1 cellular context compared by ENCODE assay signal in the genomic region with DNA sequence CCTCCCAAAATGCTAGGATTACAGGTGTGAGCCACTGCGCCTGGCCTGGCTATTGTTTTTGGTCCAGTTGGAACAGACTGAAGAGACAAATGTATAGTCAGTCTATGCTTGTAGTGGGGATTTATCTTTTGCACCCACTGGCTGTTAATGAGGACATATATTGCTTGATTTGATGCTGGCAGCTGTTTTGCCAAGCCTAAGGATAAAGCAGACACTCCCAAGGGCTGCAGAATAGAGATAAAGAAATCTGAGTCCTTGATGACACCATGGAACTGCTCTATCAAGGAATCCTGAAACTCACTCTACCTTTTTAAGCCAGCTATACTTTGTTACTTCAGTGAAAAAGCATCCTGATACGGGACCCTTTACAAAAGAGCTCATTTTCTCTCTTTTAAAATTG.
A peak's percentile ranks its signal among the peaks of the same experiment; 100 is the strongest.
TF ChIP-seq lines count a peak whose summit lies in the region.

No MANE protein-coding gene starts in this region.

TF ChIP-seq in K562, 482 proteins besides CTCF, POLR2A, EP300 and RAD21 (continued from another document):
- TF ChIP-seq, protein P1, sequence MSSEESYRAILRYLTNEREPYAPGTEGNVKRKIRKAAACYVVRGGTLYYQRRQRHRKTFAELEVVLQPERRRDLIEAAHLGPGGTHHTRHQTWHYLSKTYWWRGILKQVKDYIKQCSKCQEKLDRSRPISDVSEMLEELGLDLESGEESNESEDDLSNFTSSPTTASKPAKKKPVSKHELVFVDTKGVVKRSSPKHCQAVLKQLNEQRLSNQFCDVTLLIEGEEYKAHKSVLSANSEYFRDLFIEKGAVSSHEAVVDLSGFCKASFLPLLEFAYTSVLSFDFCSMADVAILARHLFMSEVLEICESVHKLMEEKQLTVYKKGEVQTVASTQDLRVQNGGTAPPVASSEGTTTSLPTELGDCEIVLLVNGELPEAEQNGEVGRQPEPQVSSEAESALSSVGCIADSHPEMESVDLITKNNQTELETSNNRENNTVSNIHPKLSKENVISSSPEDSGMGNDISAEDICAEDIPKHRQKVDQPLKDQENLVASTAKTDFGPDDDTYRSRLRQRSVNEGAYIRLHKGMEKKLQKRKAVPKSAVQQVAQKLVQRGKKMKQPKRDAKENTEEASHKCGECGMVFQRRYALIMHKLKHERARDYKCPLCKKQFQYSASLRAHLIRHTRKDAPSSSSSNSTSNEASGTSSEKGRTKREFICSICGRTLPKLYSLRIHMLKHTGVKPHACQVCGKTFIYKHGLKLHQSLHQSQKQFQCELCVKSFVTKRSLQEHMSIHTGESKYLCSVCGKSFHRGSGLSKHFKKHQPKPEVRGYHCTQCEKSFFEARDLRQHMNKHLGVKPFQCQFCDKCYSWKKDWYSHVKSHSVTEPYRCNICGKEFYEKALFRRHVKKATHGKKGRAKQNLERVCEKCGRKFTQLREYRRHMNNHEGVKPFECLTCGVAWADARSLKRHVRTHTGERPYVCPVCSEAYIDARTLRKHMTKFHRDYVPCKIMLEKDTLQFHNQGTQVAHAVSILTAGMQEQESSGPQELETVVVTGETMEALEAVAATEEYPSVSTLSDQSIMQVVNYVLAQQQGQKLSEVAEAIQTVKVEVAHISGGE (CRISPR knock-in tag; IDR thresholded peaks at IDR 0.05) = peak in 1 of 3 experiments; percentile 75; a peak in 2 of 6 replicates
- TF ChIP-seq CBFA2T2 (conservative IDR thresholded peaks at IDR 0.05) (peak; percentile 91), TFAM (CRISPR knock-in tag; conservative IDR thresholded peaks at IDR 0.05) (no peak), GATA2 (CRISPR knock-in tag; IDR thresholded peaks at IDR 0.05) (peak; percentile 61), JUND (IDR thresholded peaks at IDR 0.05; ENCODE audit: borderline replicate concordance, low read depth, low read length) (peak; percentile 50; the same call in 1 of the 2 replicates), JUND (tag; IDR thresholded peaks at IDR 0.05; ENCODE audit: borderline replicate concordance, low read depth, low read length) (no peak), XRCC3 (IDR thresholded peaks at IDR 0.05) (no peak), ZSCAN32 (CRISPR knock-in tag; IDR thresholded peaks at IDR 0.05) (no peak), POLR2AphosphoS5 (IDR thresholded peaks at IDR 0.05; ENCODE audit: control insufficient read depth, insufficient read depth, low read depth, low read length) (peak; percentile 85), HMGN3 (IDR thresholded peaks at IDR 0.05; ENCODE audit: borderline replicate concordance, extremely low read depth, insufficient read length, low read depth, low read length) (peak; percentile 34), HDAC3 (IDR thresholded peaks at IDR 0.05; ENCODE audit: borderline replicate concordance, partially characterized antibody) (peak; percentile 19), ELF1 (tag; IDR thresholded peaks at IDR 0.05) (no peak), MTA2 (IDR thresholded peaks at IDR 0.05; ENCODE audit: low read depth) (peak; percentile 86), STAT5A (IDR thresholded peaks at IDR 0.05; ENCODE audit: borderline replicate concordance, low read length) (peak; percentile 75), SP1 (CRISPR knock-in tag; IDR thresholded peaks at IDR 0.05) (0 out of 2 replicates have a peak, but pooled peaks have one; percentile 28), SMARCE1 (IDR thresholded peaks at IDR 0.05) (0 out of 2 replicates have a peak, but pooled peaks have one; percentile 31), SMAD4 (CRISPR knock-in tag; conservative IDR thresholded peaks at IDR 0.05) (0 out of 2 replicates have a peak, but pooled peaks have one; percentile 40), KLF16 (IDR thresholded peaks at IDR 0.05) (peak; percentile 69), ATF7 (IDR thresholded peaks at IDR 0.05) (peak; percentile 51; the same call in 1 of the 2 replicates), TRIM24 (IDR thresholded peaks at IDR 0.05) (0 out of 4 replicates have a peak, but pooled peaks of 1 of the 2 experiments have one; percentile 28), RBM22 (IDR thresholded peaks at IDR 0.05; ENCODE audit: low read depth, low read length, poor library complexity, severe bottlenecking) (no peak), POLR2H (tag; IDR thresholded peaks at IDR 0.05; ENCODE audit: low read depth) (no peak), HSF4 (CRISPR knock-in tag; IDR thresholded peaks at IDR 0.05; ENCODE audit: borderline replicate concordance) (no peak), HDAC1 (IDR thresholded peaks at IDR 0.05) (peak in 1 of 2 experiments; percentile 78; a peak in 2 of 4 replicates), RBM15 (IDR thresholded peaks at IDR 0.05; ENCODE audit: insufficient read depth, low read length) (no peak), XRCC4 (IDR thresholded peaks at IDR 0.05; ENCODE audit: extremely low read depth, insufficient read depth, insufficient read length) (no peak)
- TF ChIP-seq, protein P2, sequence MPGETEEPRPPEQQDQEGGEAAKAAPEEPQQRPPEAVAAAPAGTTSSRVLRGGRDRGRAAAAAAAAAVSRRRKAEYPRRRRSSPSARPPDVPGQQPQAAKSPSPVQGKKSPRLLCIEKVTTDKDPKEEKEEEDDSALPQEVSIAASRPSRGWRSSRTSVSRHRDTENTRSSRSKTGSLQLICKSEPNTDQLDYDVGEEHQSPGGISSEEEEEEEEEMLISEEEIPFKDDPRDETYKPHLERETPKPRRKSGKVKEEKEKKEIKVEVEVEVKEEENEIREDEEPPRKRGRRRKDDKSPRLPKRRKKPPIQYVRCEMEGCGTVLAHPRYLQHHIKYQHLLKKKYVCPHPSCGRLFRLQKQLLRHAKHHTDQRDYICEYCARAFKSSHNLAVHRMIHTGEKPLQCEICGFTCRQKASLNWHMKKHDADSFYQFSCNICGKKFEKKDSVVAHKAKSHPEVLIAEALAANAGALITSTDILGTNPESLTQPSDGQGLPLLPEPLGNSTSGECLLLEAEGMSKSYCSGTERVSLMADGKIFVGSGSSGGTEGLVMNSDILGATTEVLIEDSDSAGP (CRISPR knock-in tag; IDR thresholded peaks at IDR 0.05) = no peak
- TF ChIP-seq, protein P3, sequence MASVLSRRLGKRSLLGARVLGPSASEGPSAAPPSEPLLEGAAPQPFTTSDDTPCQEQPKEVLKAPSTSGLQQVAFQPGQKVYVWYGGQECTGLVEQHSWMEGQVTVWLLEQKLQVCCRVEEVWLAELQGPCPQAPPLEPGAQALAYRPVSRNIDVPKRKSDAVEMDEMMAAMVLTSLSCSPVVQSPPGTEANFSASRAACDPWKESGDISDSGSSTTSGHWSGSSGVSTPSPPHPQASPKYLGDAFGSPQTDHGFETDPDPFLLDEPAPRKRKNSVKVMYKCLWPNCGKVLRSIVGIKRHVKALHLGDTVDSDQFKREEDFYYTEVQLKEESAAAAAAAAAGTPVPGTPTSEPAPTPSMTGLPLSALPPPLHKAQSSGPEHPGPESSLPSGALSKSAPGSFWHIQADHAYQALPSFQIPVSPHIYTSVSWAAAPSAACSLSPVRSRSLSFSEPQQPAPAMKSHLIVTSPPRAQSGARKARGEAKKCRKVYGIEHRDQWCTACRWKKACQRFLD (CRISPR knock-in tag; IDR thresholded peaks at IDR 0.05) = 0 out of 2 replicates have a peak, but pooled peaks have one; percentile 44
- TF ChIP-seq, protein P4, sequence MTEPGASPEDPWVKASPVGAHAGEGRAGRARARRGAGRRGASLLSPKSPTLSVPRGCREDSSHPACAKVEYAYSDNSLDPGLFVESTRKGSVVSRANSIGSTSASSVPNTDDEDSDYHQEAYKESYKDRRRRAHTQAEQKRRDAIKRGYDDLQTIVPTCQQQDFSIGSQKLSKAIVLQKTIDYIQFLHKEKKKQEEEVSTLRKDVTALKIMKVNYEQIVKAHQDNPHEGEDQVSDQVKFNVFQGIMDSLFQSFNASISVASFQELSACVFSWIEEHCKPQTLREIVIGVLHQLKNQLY (CRISPR knock-in tag; conservative IDR thresholded peaks at IDR 0.05) = no peak
- TF ChIP-seq, protein P5, sequence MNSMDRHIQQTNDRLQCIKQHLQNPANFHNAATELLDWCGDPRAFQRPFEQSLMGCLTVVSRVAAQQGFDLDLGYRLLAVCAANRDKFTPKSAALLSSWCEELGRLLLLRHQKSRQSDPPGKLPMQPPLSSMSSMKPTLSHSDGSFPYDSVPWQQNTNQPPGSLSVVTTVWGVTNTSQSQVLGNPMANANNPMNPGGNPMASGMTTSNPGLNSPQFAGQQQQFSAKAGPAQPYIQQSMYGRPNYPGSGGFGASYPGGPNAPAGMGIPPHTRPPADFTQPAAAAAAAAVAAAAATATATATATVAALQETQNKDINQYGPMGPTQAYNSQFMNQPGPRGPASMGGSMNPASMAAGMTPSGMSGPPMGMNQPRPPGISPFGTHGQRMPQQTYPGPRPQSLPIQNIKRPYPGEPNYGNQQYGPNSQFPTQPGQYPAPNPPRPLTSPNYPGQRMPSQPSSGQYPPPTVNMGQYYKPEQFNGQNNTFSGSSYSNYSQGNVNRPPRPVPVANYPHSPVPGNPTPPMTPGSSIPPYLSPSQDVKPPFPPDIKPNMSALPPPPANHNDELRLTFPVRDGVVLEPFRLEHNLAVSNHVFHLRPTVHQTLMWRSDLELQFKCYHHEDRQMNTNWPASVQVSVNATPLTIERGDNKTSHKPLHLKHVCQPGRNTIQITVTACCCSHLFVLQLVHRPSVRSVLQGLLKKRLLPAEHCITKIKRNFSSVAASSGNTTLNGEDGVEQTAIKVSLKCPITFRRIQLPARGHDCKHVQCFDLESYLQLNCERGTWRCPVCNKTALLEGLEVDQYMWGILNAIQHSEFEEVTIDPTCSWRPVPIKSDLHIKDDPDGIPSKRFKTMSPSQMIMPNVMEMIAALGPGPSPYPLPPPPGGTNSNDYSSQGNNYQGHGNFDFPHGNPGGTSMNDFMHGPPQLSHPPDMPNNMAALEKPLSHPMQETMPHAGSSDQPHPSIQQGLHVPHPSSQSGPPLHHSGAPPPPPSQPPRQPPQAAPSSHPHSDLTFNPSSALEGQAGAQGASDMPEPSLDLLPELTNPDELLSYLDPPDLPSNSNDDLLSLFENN (IDR thresholded peaks at IDR 0.05; ENCODE audit: low read depth in 2 of 2, low read length in 2 of 2) = peak in 1 of 2 experiments; percentile 75; a peak in 2 of 4 replicates
- TF ChIP-seq, protein P6, sequence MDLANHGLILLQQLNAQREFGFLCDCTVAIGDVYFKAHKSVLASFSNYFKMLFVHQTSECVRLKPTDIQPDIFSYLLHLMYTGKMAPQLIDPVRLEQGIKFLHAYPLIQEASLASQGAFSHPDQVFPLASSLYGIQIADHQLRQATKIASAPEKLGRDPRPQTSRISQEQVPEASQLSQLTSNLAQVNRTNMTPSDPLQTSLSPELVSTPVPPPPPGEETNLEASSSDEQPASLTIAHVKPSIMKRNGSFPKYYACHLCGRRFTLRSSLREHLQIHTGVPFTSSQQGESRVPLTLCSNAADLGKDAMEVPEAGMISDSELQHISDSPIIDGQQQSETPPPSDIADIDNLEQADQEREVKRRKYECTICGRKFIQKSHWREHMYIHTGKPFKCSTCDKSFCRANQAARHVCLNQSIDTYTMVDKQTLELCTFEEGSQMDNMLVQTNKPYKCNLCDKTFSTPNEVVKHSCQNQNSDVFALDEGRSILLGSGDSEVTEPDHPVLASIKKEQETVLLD (IDR thresholded peaks at IDR 0.05) = no peak
